ENCODE assay signal across 7 cellular contexts in genomic region chr1:109176349-109176748, GRCh38. TPM values are rescaled to one million over a fixed set of nuclear protein-coding genes. Genes with fewer than 3 reads are reported as not detected.
A peak's percentile ranks its signal among the peaks of the same experiment; 100 is the strongest.
DNase-seq lines count a peak whose midpoint lies in the region; ATAC-seq, FAIRE-seq and TF ChIP-seq lines count a peak whose summit lies in the region.
"Not testable (repeated sequence)": the region's sequence is repeated elsewhere in the genome, so short reads cannot be mapped to it uniquely, and the experiment has no call there.

No MANE protein-coding gene starts in this region.

- peak overlapping the region; percentile 26 for H3K27ac Mint-ChIP-seq in activated T-helper 17 cell treated with anti-CD3 and anti-CD28 coated beads, Interleukin-2, amount 50 U/mL, for 72 hours
- peak overlapping the region in 2 of 3 experiments; percentile 5 to 61 for H3K27ac Mint-ChIP-seq in nephron
- H3K27ac Mint-ChIP-seq in type B pancreatic cell = peak overlapping the region; percentile 0

- not testable (repeated sequence) for TF ChIP-seq RAD21 in liver (IDR thresholded peaks at IDR 0.05)

- H3K27ac ChIP-seq in 22Rv1 (peak overlapping the region; percentile 58), hepatocyte (peak overlapping the region; percentile 9), pancreas (peak overlapping the region in 3 of 4 donors; percentile 10 to 68 (median 46))
- H3K27ac ChIP-seq in liver (ENCODE audit: low read depth in 1 of 2, low read length in 2 of 2) = not testable (repeated sequence)

- peaks cover 12% of the 10 kb centered on the region for H3K4me1 ChIP-seq in hepatocyte (ENCODE audit: insufficient read depth)
- H3K4me1 ChIP-seq in liver (ENCODE audit: control insufficient read depth in 4 of 4, insufficient read depth in 4 of 4, low read length in 3 of 4) = peaks cover 2 to 28% (median 19%) of the 10 kb centered on the region in 4 donors
- peaks cover 30 to 41% (median 40%) of the 10 kb centered on the region in 3 donors for H3K4me1 ChIP-seq in pancreas

- not testable (repeated sequence) for TF ChIP-seq CTCF in 22Rv1 (IDR thresholded peaks at IDR 0.05); hepatocyte (IDR thresholded peaks at IDR 0.05; ENCODE audit: poor library complexity); liver (IDR thresholded peaks at IDR 0.05; ENCODE audit: low read depth, low read length, missing input control); nephron (IDR thresholded peaks at IDR 0.05; ENCODE audit: unreplicated experiment in 3 of 3); pancreas (IDR thresholded peaks at IDR 0.05); type B pancreatic cell (conservative IDR thresholded peaks at IDR 0.05)

- H3K4me2 ChIP-seq in hepatocyte = not testable (repeated sequence)

- H3K36me3 ChIP-seq in hepatocyte (replicated peaks; ENCODE audit: insufficient read depth, low read depth); liver (ENCODE audit: control insufficient read depth in 4 of 4, insufficient read depth in 3 of 4, low read depth in 1 of 4, low read length in 3 of 4); pancreas: not testable (repeated sequence)

- not testable (repeated sequence) for H3K27me3 Mint-ChIP-seq in activated T-helper 17 cell treated with anti-CD3 and anti-CD28 coated beads, Interleukin-2, amount 50 U/mL, for 72 hours; nephron (ENCODE audit: low read depth); type B pancreatic cell

- not testable (repeated sequence) for H3K27me3 ChIP-seq in hepatocyte; liver (ENCODE audit: control insufficient read depth in 4 of 4, insufficient read depth in 4 of 4, low read length in 3 of 4); pancreas

- not testable (repeated sequence) for H3K9me3 ChIP-seq in hepatocyte (ENCODE audit: low read depth); liver (ENCODE audit: control insufficient read depth in 4 of 4, low read length in 3 of 4); pancreas

- H4K20me1 ChIP-seq in hepatocyte (ENCODE audit: insufficient read depth, poor library complexity, severe bottlenecking) = not testable (repeated sequence)

- not testable (repeated sequence) for FAIRE-seq in pancreas (lab: Jason Lieb, UNC)

- not testable (repeated sequence) for H3K4me1 Mint-ChIP-seq in activated T-helper 17 cell treated with anti-CD3 and anti-CD28 coated beads, Interleukin-2, amount 50 U/mL, for 72 hours; nephron; type B pancreatic cell (ENCODE audit: unreplicated experiment)

- 63% methylated on average over 1 of the region's 1 CpG for WGBS in hepatocyte (ENCODE audit: low lambda C conversion rate, missing lambda C conversion rate)
- WGBS in liver = no CpG with 5 or more reads among the region's 1 CpG
- no CpG with 5 or more reads among the region's 1 CpG for WGBS in pancreas, 2 donors

- H3K9ac ChIP-seq in liver (ENCODE audit: low read depth in 1 of 2, low read length in 2 of 2) = not testable (repeated sequence)

- H3K4me3 Mint-ChIP-seq in activated T-helper 17 cell treated with anti-CD3 and anti-CD28 coated beads, Interleukin-2, amount 50 U/mL, for 72 hours; nephron; type B pancreatic cell: not testable (repeated sequence)

- DNase-seq in hepatocyte (ENCODE audit: low spot score); type B pancreatic cell (ENCODE audit: extremely low spot score, unreplicated experiment): not testable (repeated sequence)
- DNase-seq in pancreas = peak in 1 of 6 donors; percentile 52

- H3K9me2 ChIP-seq in hepatocyte (replicated peaks; ENCODE audit: insufficient read depth) = not testable (repeated sequence)

- H2AFZ ChIP-seq in hepatocyte = peak overlapping the region; percentile 10

- intact Hi-C loops in pancreas (cut with DNase I) = not testable (repeated sequence)

- not testable (repeated sequence) for H3K4me3 ChIP-seq in hepatocyte; liver (ENCODE audit: low read depth in 1 of 3, low read length in 3 of 3); pancreas

- H3K36me3 Mint-ChIP-seq in activated T-helper 17 cell treated with anti-CD3 and anti-CD28 coated beads, Interleukin-2, amount 50 U/mL, for 72 hours (ENCODE audit: low read depth); nephron (ENCODE audit: low read depth); type B pancreatic cell: not testable (repeated sequence)

- not testable (repeated sequence) for H3K9me3 Mint-ChIP-seq in activated T-helper 17 cell treated with anti-CD3 and anti-CD28 coated beads, Interleukin-2, amount 50 U/mL, for 72 hours; nephron; type B pancreatic cell

- not testable (repeated sequence) for ATAC-seq in activated T-helper 17 cell treated with anti-CD3 and anti-CD28 coated beads, Interleukin-2, amount 50 U/mL, for 72 hours (replicated peaks)
- ATAC-seq in pancreas = peak; percentile 68 to 80 (median 74)

- not testable (repeated sequence) for H3K79me2 ChIP-seq in hepatocyte

TF ChIP-seq in liver, 16 proteins besides CTCF, POLR2A, EP300 and RAD21:
- peak in 1 of 2 donors; percentile 26 for TF ChIP-seq HNF4A (conservative IDR thresholded peaks at IDR 0.05)
- peak; percentile 17 for TF ChIP-seq FOXA2 (IDR thresholded peaks at IDR 0.05)
- TF ChIP-seq RXRA (IDR thresholded peaks at IDR 0.05) = peak in 1 of 2 donors; percentile 10

RNA-seq across cellular contexts. Expression of gene SARS1, which starts 37.4 kb away (rescaled TPM):
- total RNA-seq in activated T-helper 17 cell treated with anti-CD3 and anti-CD28 coated beads, Interleukin-2, amount 50 U/mL, for 72 hours = 100 to 1,000 TPM; 116 to 168 TPM
- 179 and 180 TPM in 2 replicates for total RNA-seq in hepatocyte
- 125 and 158 TPM in 2 replicates for polyA plus RNA-seq in hepatocyte
- 100 to 1,000 TPM in 1 of 2 donors, 10 to 100 TPM in 1; 57.5 to 104 TPM for total RNA-seq in liver
- 100 to 1,000 TPM in 1 of 2 donors, 10 to 100 TPM in 1; 81.8 to 132 TPM for polyA plus RNA-seq in liver
- total RNA-seq in pancreas = 100 to 1,000 TPM in 4 of 6 donors, 10 to 100 TPM in 2; 82.7 to 270 (median 115) TPM
- polyA plus RNA-seq in pancreas = 100 to 1,000 TPM in 1 of 2 donors, 10 to 100 TPM in 1; 50.5 to 125 TPM
- total RNA-seq in type B pancreatic cell (ENCODE audit: low replicate concordance) = 136 and 173 TPM in 2 replicates
